Comparison of ENCODE assay signal across 8 cellular contexts in the genomic region with DNA sequence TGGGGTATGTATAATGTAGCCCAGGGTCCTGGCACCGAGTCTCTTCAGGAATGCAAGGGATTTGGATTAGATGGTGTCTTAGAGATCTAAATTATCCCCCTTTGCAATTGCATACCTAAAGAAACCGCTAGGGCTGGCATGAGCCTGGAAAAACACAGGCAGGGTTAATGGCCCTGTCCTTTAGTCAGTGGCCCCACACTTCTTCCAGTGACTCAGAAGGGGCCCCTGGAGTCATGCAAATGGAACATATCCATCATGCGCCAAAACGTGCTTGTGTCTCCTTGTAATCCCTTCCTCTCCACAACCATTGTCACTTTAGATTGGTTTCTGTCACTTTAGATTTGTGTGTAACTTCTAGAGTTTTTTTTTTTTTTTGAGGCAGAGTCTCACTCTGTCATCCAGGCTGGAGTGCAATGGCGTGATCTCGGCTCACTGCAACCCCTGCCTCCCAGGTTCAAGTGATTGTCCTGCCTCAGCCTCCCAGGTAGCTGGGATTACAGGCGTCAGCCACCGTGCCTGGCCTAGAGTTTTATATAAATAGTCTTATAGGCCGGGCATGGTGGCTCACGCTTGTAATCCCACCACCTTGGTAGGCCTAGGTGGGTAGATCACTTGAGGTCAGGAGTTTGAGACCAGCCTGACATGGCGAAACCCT. TPM values are rescaled to one million over a fixed set of nuclear protein-coding genes. Genes with fewer than 3 reads are reported as not detected.
DNase-seq lines count a peak whose midpoint lies in the region; ATAC-seq and TF ChIP-seq lines count a peak whose summit lies in the region.

No MANE protein-coding gene starts in this region.

- DNase-seq in CD8-positive, alpha-beta memory T cell, result no peak
- DNase-seq in HCT116 (ENCODE audit: low read depth, low spot score), result no peak
- DNase-seq in SK-N-MC (ENCODE audit: low read depth, low spot score), result no peak
- no peak for DNase-seq in effector memory CD4-positive, alpha-beta T cell
- DNase-seq in NCI-H226, result no peak
- no peak for DNase-seq in NCI-H1048 (lab: John Stamatoyannopoulos, UW)

- CTCF ChIA-PET in CD8-positive, alpha-beta memory T cell (lab: Charles Lee), result no interaction called here
- CTCF ChIA-PET in HCT116 (lab: Charles Lee), result no interaction called here

- H2AFZ ChIP-seq in HCT116 (ENCODE audit: low read depth, low read length, poor library complexity, severe bottlenecking) (no peak overlapping the region), neuron (ENCODE audit: low read depth, low read length) (peak overlapping the region; percentile 90)

- intact Hi-C loops in HCT116 (cut with micrococcal nuclease), result no loop called here

- peak overlapping the region; percentile 87 for H3K4me3 ChIP-seq in CD8-positive, alpha-beta memory T cell (ENCODE audit: low read length)
- H3K4me3 ChIP-seq in HCT116 (replicated peaks in 1 of 2; ENCODE audit: low read depth in 1 of 2, low read length in 2 of 2) (peak overlapping the region; percentile 76 to 93), SK-N-MC (peak overlapping the region; percentile 93), neuron (ENCODE audit: low read length) (peak overlapping the region; percentile 85)
- peak overlapping the region; percentile 73 for H3K4me3 ChIP-seq in effector memory CD4-positive, alpha-beta T cell (ENCODE audit: insufficient read depth, low read depth, low read length, poor library complexity, severe bottlenecking)

- TF ChIP-seq RAD21 in HCT116 (IDR thresholded peaks at IDR 0.05; ENCODE audit: low read depth), result no peak

- H3K4me1 ChIP-seq in CD8-positive, alpha-beta memory T cell (ENCODE audit: insufficient read depth, low read length), result peaks cover 8% of the 10 kb centered on the region
- H3K4me1 ChIP-seq in HCT116 (ENCODE audit: control insufficient read depth in 1 of 2, insufficient read depth in 2 of 2, low read length in 2 of 2) (peaks cover 8 to 11% of the 10 kb centered on the region in 2 experiments), neuron (ENCODE audit: insufficient read depth, low read length) (peaks cover 7% of the 10 kb centered on the region)
- peaks cover 6% of the 10 kb centered on the region for H3K4me1 ChIP-seq in effector memory CD4-positive, alpha-beta T cell (ENCODE audit: control insufficient read depth, insufficient read depth, low read length, poor library complexity, severe bottlenecking)

- H3K36me3 Mint-ChIP-seq in CD8-positive, alpha-beta memory T cell, result peaks cover 0 to 7% (median 0%) of the 10 kb centered on the region in 3 donors

- RAD21 ChIA-PET in HCT116 (lab: Charles Lee; ENCODE audit: low non-redundant PET in 1 of 2, low total read pairs in 2 of 2, uncharacterized antibody in 2 of 2, unreplicated experiment in 2 of 2), result no interaction called here

- no peaks in the 10 kb centered on the region for H3K9me2 ChIP-seq in HCT116 (ENCODE audit: insufficient read depth)

- ATAC-seq in HCT116 (peak; percentile 41), HG03139 (IDR thresholded peaks at IDR 0.05; ENCODE audit: unreplicated experiment) (no peak)

- H3K4me2 ChIP-seq in HCT116 (ENCODE audit: low read length), result peak overlapping the region; percentile 90

- H3K4me3 Mint-ChIP-seq in CD8-positive, alpha-beta memory T cell, result peak overlapping the region; percentile 85 to 98 (median 94)

- peak overlapping the region; percentile 89 to 99 (median 96) for H3K27ac Mint-ChIP-seq in CD8-positive, alpha-beta memory T cell

- TF ChIP-seq CTCF in HCT116 (IDR thresholded peaks at IDR 0.05 in 2 of 3, conservative IDR thresholded peaks at IDR 0.05 in 1 of 3; ENCODE audit: borderline replicate concordance in 1 of 3, insufficient read depth in 1 of 3, low read depth in 2 of 3, low read length in 2 of 3), result peak in 2 of 3 experiments; percentile 27 to 35; a peak in 3 of 6 replicates

- H3K9me3 ChIP-seq in CD8-positive, alpha-beta memory T cell (ENCODE audit: low read length), result no peaks in the 10 kb centered on the region
- H3K9me3 ChIP-seq in HCT116 (ENCODE audit: control insufficient read depth in 1 of 2, insufficient read depth in 1 of 2, low read depth in 1 of 2, low read length in 2 of 2) (no peaks in the 10 kb centered on the region), SK-N-MC (ENCODE audit: low read depth, low read length) (no peaks in the 10 kb centered on the region), neuron (ENCODE audit: low read length) (no peaks in the 10 kb centered on the region)
- H3K9me3 ChIP-seq in effector memory CD4-positive, alpha-beta T cell (ENCODE audit: control insufficient read depth, low read length), result no peaks in the 10 kb centered on the region

- BruUV-seq in HCT116 (replicated peaks; lab: Mats Ljungman, UMichigan), result no TSS peak

- no peaks in the 10 kb centered on the region for H3K9me3 Mint-ChIP-seq in CD8-positive, alpha-beta memory T cell

- peaks cover 9 to 18% (median 14%) of the 10 kb centered on the region in 3 donors for H3K4me1 Mint-ChIP-seq in CD8-positive, alpha-beta memory T cell

- H3K79me2 ChIP-seq in HCT116 (ENCODE audit: insufficient read depth, low read length), result no peaks in the 10 kb centered on the region

- H3K9ac ChIP-seq in HCT116 (ENCODE audit: low read length) (peak overlapping the region; percentile 88), SK-N-MC (ENCODE audit: insufficient read length) (peak overlapping the region; percentile 78)

- POLR2A ChIA-PET in CD8-positive, alpha-beta memory T cell (lab: Charles Lee), result no interaction called here
- POLR2A ChIA-PET in HCT116 (lab: Charles Lee), result interaction anchor here (0.6 kb wide), 1 partner anchor 206 kb away, joined by 3 read pairs; no protein-coding TSS in a partner anchor

- no peaks in the 10 kb centered on the region for H3K27me3 Mint-ChIP-seq in CD8-positive, alpha-beta memory T cell

- H4K20me1 ChIP-seq in HCT116 (ENCODE audit: insufficient read depth), result no peaks in the 10 kb centered on the region

- no peaks in the 10 kb centered on the region for H3K27me3 ChIP-seq in CD8-positive, alpha-beta memory T cell (ENCODE audit: insufficient read depth, low read length, poor library complexity, severe bottlenecking)
- no peaks in the 10 kb centered on the region for H3K27me3 ChIP-seq in HCT116 (ENCODE audit: insufficient read depth, low read length)
- H3K27me3 ChIP-seq in effector memory CD4-positive, alpha-beta T cell (replicated peaks; ENCODE audit: control insufficient read depth, insufficient read depth, low read length, poor library complexity, severe bottlenecking), result no peaks in the 10 kb centered on the region
- H3K27me3 ChIP-seq in neuron (ENCODE audit: insufficient read depth, low read length), result no peaks in the 10 kb centered on the region

- peak overlapping the region; percentile 85 for H3K27ac ChIP-seq in CD8-positive, alpha-beta memory T cell (ENCODE audit: low read depth, low read length)
- H3K27ac ChIP-seq in HCT116 (ENCODE audit: low read depth, low read length), result peak overlapping the region; percentile 82
- no peak overlapping the region for H3K27ac ChIP-seq in SK-N-MC
- peak overlapping the region; percentile 86 for H3K27ac ChIP-seq in effector memory CD4-positive, alpha-beta T cell (ENCODE audit: insufficient read depth, low read length, poor library complexity, severe bottlenecking)

- TF ChIP-seq POLR2A in HCT116 (IDR thresholded peaks at IDR 0.05; ENCODE audit: borderline replicate concordance, extremely low read depth, insufficient read depth, insufficient read length), result no peak

- no peaks in the 10 kb centered on the region for H3K36me3 ChIP-seq in CD8-positive, alpha-beta memory T cell (ENCODE audit: insufficient read depth, low read length)
- H3K36me3 ChIP-seq in HCT116 (ENCODE audit: control insufficient read depth in 1 of 2, insufficient read depth in 2 of 2, low read length in 2 of 2) (no peaks in the 10 kb centered on the region), SK-N-MC (ENCODE audit: insufficient read depth, low read length) (no peaks in the 10 kb centered on the region), neuron (ENCODE audit: insufficient read depth, low read length) (no peaks in the 10 kb centered on the region)
- no peaks in the 10 kb centered on the region for H3K36me3 ChIP-seq in effector memory CD4-positive, alpha-beta T cell (ENCODE audit: control insufficient read depth, insufficient read depth, low read length)

TF ChIP-seq in HCT116, 20 proteins besides CTCF, POLR2A, EP300 and RAD21 (continues in another document):
- TF ChIP-seq ATF3 (IDR thresholded peaks at IDR 0.05), result no peak
- TF ChIP-seq EGR1 (IDR thresholded peaks at IDR 0.05; ENCODE audit: low read depth), result no peak
- TF ChIP-seq SRF (IDR thresholded peaks at IDR 0.05; ENCODE audit: low read depth), result no peak
- TF ChIP-seq, protein P1, sequence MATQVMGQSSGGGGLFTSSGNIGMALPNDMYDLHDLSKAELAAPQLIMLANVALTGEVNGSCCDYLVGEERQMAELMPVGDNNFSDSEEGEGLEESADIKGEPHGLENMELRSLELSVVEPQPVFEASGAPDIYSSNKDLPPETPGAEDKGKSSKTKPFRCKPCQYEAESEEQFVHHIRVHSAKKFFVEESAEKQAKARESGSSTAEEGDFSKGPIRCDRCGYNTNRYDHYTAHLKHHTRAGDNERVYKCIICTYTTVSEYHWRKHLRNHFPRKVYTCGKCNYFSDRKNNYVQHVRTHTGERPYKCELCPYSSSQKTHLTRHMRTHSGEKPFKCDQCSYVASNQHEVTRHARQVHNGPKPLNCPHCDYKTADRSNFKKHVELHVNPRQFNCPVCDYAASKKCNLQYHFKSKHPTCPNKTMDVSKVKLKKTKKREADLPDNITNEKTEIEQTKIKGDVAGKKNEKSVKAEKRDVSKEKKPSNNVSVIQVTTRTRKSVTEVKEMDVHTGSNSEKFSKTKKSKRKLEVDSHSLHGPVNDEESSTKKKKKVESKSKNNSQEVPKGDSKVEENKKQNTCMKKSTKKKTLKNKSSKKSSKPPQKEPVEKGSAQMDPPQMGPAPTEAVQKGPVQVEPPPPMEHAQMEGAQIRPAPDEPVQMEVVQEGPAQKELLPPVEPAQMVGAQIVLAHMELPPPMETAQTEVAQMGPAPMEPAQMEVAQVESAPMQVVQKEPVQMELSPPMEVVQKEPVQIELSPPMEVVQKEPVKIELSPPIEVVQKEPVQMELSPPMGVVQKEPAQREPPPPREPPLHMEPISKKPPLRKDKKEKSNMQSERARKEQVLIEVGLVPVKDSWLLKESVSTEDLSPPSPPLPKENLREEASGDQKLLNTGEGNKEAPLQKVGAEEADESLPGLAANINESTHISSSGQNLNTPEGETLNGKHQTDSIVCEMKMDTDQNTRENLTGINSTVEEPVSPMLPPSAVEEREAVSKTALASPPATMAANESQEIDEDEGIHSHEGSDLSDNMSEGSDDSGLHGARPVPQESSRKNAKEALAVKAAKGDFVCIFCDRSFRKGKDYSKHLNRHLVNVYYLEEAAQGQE (IDR thresholded peaks at IDR 0.05; ENCODE audit: low read depth), result no peak

RNA-seq across cellular contexts. Expression of gene MYBL2, which starts 8.7 kb away (rescaled TPM):
- 10 to 100 TPM; 78.3 to 78.6 TPM for total RNA-seq in CD8-positive, alpha-beta memory T cell
- 0.20 TPM for polyA plus RNA-seq in CD8-positive, alpha-beta memory T cell
- total RNA-seq in HCT116 (2021; ENCODE audit: unreplicated experiment), result 92.1 TPM
- polyA plus RNA-seq in HCT116 (2012), result 54.6 and 68.5 TPM in 2 replicates
